ENCODE assay signal across 17 cellular contexts in the genomic region with DNA sequence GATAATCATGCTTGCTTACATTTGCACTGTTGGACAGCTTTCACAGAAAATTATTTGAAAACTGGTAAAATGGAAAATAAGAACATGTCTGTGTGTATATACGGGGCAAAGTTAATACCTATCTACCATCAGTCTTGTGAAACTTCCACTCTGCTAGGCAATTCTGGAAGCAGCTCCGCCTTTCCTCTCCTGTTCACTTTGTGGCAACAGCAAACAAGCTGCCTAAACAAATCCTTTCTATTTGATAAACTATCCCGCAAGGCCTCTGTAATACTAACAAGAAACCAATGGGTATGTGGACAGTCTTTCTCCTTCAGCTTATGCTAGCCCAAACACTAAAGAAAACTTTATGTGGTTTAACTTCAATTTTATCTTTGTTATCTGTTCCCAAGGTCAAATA. TPM values are rescaled to one million over a fixed set of nuclear protein-coding genes. Genes with fewer than 3 reads are reported as not detected.
DNase-seq lines count a peak whose midpoint lies in the region; ATAC-seq and TF ChIP-seq lines count a peak whose summit lies in the region.
"Had no signal": no experiment of that assay in that cellular context is flagged by ENCODE, and none has a peak within 500 bp of the region (broad histone marks: within the 10 kb centered on the region; RNA-seq: fewer than 3 reads in every experiment).

No MANE protein-coding gene starts in this region.

- H3K9me3 Mint-ChIP-seq in activated naive CD4-positive, alpha-beta T cell treated with anti-CD3 and anti-CD28 coated beads, Interleukin-2, amount 50 U/mL, for 24 hours, result no peaks in the 10 kb centered on the region
- H3K9me3 Mint-ChIP-seq in brain, result no peaks in the 10 kb centered on the region
- H3K9me3 Mint-ChIP-seq: stimulated activated memory B cell treated with anti-CD40 and anti-IgM and Interleukin-4, amounts not matched to agents 10 μg/mL and 1 μg/mL and 100 μg/mL, for 72 hours had no signal

- H3K4me1 Mint-ChIP-seq in activated naive CD4-positive, alpha-beta T cell treated with anti-CD3 and anti-CD28 coated beads, Interleukin-2, amount 50 U/mL, for 24 hours, result peaks cover 13% of the 10 kb centered on the region
- no peaks in the 10 kb centered on the region for H3K4me1 Mint-ChIP-seq in brain

- in situ Hi-C loops in GM13977 (cut with MboI; ENCODE audit: low pct_unique_long_range_greater_than_20kb, low sequenced_read_pairs, unreplicated experiment), result no loop called here

- H3K36me3 Mint-ChIP-seq in activated naive CD4-positive, alpha-beta T cell treated with anti-CD3 and anti-CD28 coated beads, Interleukin-2, amount 50 U/mL, for 24 hours, result peaks cover 12% of the 10 kb centered on the region
- H3K36me3 Mint-ChIP-seq in brain, result peaks cover 65% of the 10 kb centered on the region

- H3K4me3 Mint-ChIP-seq in activated naive CD4-positive, alpha-beta T cell treated with anti-CD3 and anti-CD28 coated beads, Interleukin-2, amount 50 U/mL, for 24 hours, result no peak overlapping the region
- no peak overlapping the region for H3K4me3 Mint-ChIP-seq in brain
- H3K4me3 Mint-ChIP-seq: stimulated activated memory B cell treated with anti-CD40 and anti-IgM and Interleukin-4, amounts not matched to agents 10 μg/mL and 1 μg/mL and 100 μg/mL, for 72 hours had no signal

- H3K9ac ChIP-seq in mucosa of stomach (ENCODE audit: low read length), result peak overlapping the region; percentile 28

- H3K4me1 ChIP-seq in mucosa of stomach (ENCODE audit: control insufficient read depth, insufficient read depth, low read length), result peaks cover 15% of the 10 kb centered on the region
- peaks cover 31% of the 10 kb centered on the region for H3K4me1 ChIP-seq in upper lobe of right lung
- H3K4me1 ChIP-seq: breast epithelium had no signal

- peaks cover 7% of the 10 kb centered on the region for H3K36me3 ChIP-seq in mucosa of stomach (ENCODE audit: control insufficient read depth, insufficient read depth, low read length)
- H3K36me3 ChIP-seq in upper lobe of right lung, result peaks cover 51% of the 10 kb centered on the region
- H3K36me3 ChIP-seq: breast epithelium had no signal

- H3K27me3 ChIP-seq in mucosa of stomach (ENCODE audit: control insufficient read depth, insufficient read depth, low read length) (no peaks in the 10 kb centered on the region), upper lobe of right lung (no peaks in the 10 kb centered on the region)
- H3K27me3 ChIP-seq: breast epithelium, dorsolateral prefrontal cortex, spleen had no signal

- intact Hi-C loops in upper lobe of right lung (cut with DNase I), result no loop called here

- H3K27ac Mint-ChIP-seq in activated naive CD4-positive, alpha-beta T cell treated with anti-CD3 and anti-CD28 coated beads, Interleukin-2, amount 50 U/mL, for 24 hours, result peak overlapping the region; percentile 65
- H3K27ac Mint-ChIP-seq in brain, result peak overlapping the region in 4 of 5 experiments; percentile 7 to 79 (median 48)
- H3K27ac Mint-ChIP-seq: stimulated activated memory B cell treated with anti-CD40 and anti-IgM and Interleukin-4, amounts not matched to agents 10 μg/mL and 1 μg/mL and 100 μg/mL, for 72 hours had no signal

- H3K4me3 ChIP-seq in mucosa of stomach (ENCODE audit: low read length) (no peak overlapping the region), upper lobe of right lung (no peak overlapping the region)
- H3K4me3 ChIP-seq: breast epithelium, dorsolateral prefrontal cortex, PC-9, spleen had no signal

- H3K27ac ChIP-seq in upper lobe of right lung, result no peak overlapping the region
- H3K27ac ChIP-seq: breast epithelium, PC-9 had no signal

- ATAC-seq in upper lobe of right lung (peak; percentile 49), GM21447 (IDR thresholded peaks at IDR 0.05; ENCODE audit: unreplicated experiment) (no peak)
- ATAC-seq: stimulated activated memory B cell treated with anti-CD40 and anti-IgM and Interleukin-4, amounts not matched to agents 10 μg/mL and 1 μg/mL and 100 μg/mL, for 72 hours had no signal

- no peak for DNase-seq in activated naive CD4-positive, alpha-beta T cell treated with Interleukin-2 at 50 U/mL for 16 hours
- DNase-seq in upper lobe of right lung, result no peak
- DNase-seq in GM13977 (ENCODE audit: low spot score), result no peak
- no peak for DNase-seq in mucosa of gallbladder (ENCODE audit: low spot score)
- DNase-seq: activated CD8-positive, alpha-beta memory T cell treated with anti-CD3 and anti-CD28 coated beads for 24 hours; dorsolateral prefrontal cortex; KBM-7; NCI-H1092 treated with DMSO at 0.1 percent for 48 hours; NCI-H774; PC-9; spleen had no signal

- no peaks in the 10 kb centered on the region for H3K9me3 ChIP-seq in mucosa of stomach (ENCODE audit: control insufficient read depth, low read length)
- H3K9me3 ChIP-seq in upper lobe of right lung, result no peaks in the 10 kb centered on the region
- H3K9me3 ChIP-seq: breast epithelium, spleen had no signal

- H3K27me3 Mint-ChIP-seq in activated naive CD4-positive, alpha-beta T cell treated with anti-CD3 and anti-CD28 coated beads, Interleukin-2, amount 50 U/mL, for 24 hours, result no peaks in the 10 kb centered on the region
- no peaks in the 10 kb centered on the region for H3K27me3 Mint-ChIP-seq in brain
- H3K27me3 Mint-ChIP-seq: stimulated activated memory B cell treated with anti-CD40 and anti-IgM and Interleukin-4, amounts not matched to agents 10 μg/mL and 1 μg/mL and 100 μg/mL, for 72 hours had no signal

- TF ChIP-seq CTCF in brain (conservative IDR thresholded peaks at IDR 0.05) (no peak), upper lobe of right lung (IDR thresholded peaks at IDR 0.05) (no peak), GM13977 (IDR thresholded peaks at IDR 0.05; ENCODE audit: extremely low read depth, insufficient read depth, missing control alignments) (no peak)

RNA-seq across cellular contexts. Expression of a gene that starts 39.2 kb away (rescaled TPM):
- 0.24 TPM for polyA plus RNA-seq in brain (ENCODE audit: insufficient read depth, low read depth, low replicate concordance)
- total RNA-seq in upper lobe of right lung (0.64 TPM), mucosa of gallbladder (0.35 TPM)
